In genomic region chr14:73732006-73732405, GRCh38 we compare ENCODE assay signal across 14 cellular contexts. TPM values are rescaled to one million over a fixed set of nuclear protein-coding genes. Genes with fewer than 3 reads are reported as not detected.
DNase-seq lines count a peak whose midpoint lies in the region; ATAC-seq and TF ChIP-seq lines count a peak whose summit lies in the region.
"Had no signal": no experiment of that assay in that cellular context is flagged by ENCODE, and none has a peak within 500 bp of the region (broad histone marks: within the 10 kb centered on the region; RNA-seq: fewer than 3 reads in every experiment).

No MANE protein-coding gene starts in this region.

- no peak for ATAC-seq in activated naive CD8-positive, alpha-beta T cell treated with anti-CD3 and anti-CD28 coated beads, Interleukin-2, amount 50 U/mL, for 24 hours
- ATAC-seq in WTC11 = no peak
- ATAC-seq in GM21786 (IDR thresholded peaks at IDR 0.05; ENCODE audit: unreplicated experiment) = no peak

- H3K9me3 Mint-ChIP-seq in activated naive CD8-positive, alpha-beta T cell (ENCODE audit: low read depth) = no peaks in the 10 kb centered on the region
- H3K9me3 Mint-ChIP-seq in activated naive CD8-positive, alpha-beta T cell treated with anti-CD3 and anti-CD28 coated beads, Interleukin-2, amount 50 U/mL, for 24 hours = no peaks in the 10 kb centered on the region
- H3K9me3 Mint-ChIP-seq in WTC11 = no peaks in the 10 kb centered on the region
- H3K9me3 Mint-ChIP-seq: activated T-helper 1 cell treated with anti-CD3 and anti-CD28 coated beads, Interleukin-12 subunit alpha, Interleukin-12 subunit beta, Interleukin-2, Interleukin-4 antibody, amounts not matched to agents 30 ng/mL and 10 ng/mL and 1 ng/mL, durations not matched to agents 14 hours and 24 hours and 36 hours; brain had no signal

- no peak for TF ChIP-seq POLR2A in transverse colon (IDR thresholded peaks at IDR 0.05)

- TF ChIP-seq CTCF in WTC11 (IDR thresholded peaks at IDR 0.05) (no peak), transverse colon (IDR thresholded peaks at IDR 0.05) (no peak)

- intact Hi-C loops in transverse colon (cut with DNase I; ENCODE audit: low total_unique reads) = no loop called here

- no peaks in the 10 kb centered on the region for H3K27me3 ChIP-seq in transverse colon

- no peaks in the 10 kb centered on the region for H3K27me3 Mint-ChIP-seq in activated naive CD8-positive, alpha-beta T cell
- H3K27me3 Mint-ChIP-seq in activated naive CD8-positive, alpha-beta T cell treated with anti-CD3 and anti-CD28 coated beads, Interleukin-2, amount 50 U/mL, for 24 hours = no peaks in the 10 kb centered on the region
- H3K27me3 Mint-ChIP-seq in WTC11 (ENCODE audit: low read depth) = no peaks in the 10 kb centered on the region
- H3K27me3 Mint-ChIP-seq: brain had no signal

- peak overlapping the region; percentile 78 to 89 (median 80) for H3K27ac ChIP-seq in transverse colon

- no peak overlapping the region for H3K4me3 Mint-ChIP-seq in activated naive CD8-positive, alpha-beta T cell
- no peak overlapping the region for H3K4me3 Mint-ChIP-seq in activated naive CD8-positive, alpha-beta T cell treated with anti-CD3 and anti-CD28 coated beads, Interleukin-2, amount 50 U/mL, for 24 hours
- H3K4me3 Mint-ChIP-seq in WTC11 = no peak overlapping the region
- H3K4me3 Mint-ChIP-seq: activated T-helper 1 cell treated with anti-CD3 and anti-CD28 coated beads, Interleukin-12 subunit alpha, Interleukin-12 subunit beta, Interleukin-2, Interleukin-4 antibody, amounts not matched to agents 30 ng/mL and 10 ng/mL and 1 ng/mL, durations not matched to agents 14 hours and 24 hours and 36 hours; brain had no signal

- peak overlapping the region; percentile 77 for H3K27ac Mint-ChIP-seq in activated naive CD8-positive, alpha-beta T cell
- H3K27ac Mint-ChIP-seq in activated naive CD8-positive, alpha-beta T cell treated with anti-CD3 and anti-CD28 coated beads, Interleukin-2, amount 50 U/mL, for 24 hours = no peak overlapping the region
- 0 out of 2 replicates have a peak overlapping the region, but pooled peaks have one; percentile 5 for H3K27ac Mint-ChIP-seq in WTC11
- H3K27ac Mint-ChIP-seq: activated T-helper 1 cell treated with anti-CD3 and anti-CD28 coated beads, Interleukin-12 subunit alpha, Interleukin-12 subunit beta, Interleukin-2, Interleukin-4 antibody, amounts not matched to agents 30 ng/mL and 10 ng/mL and 1 ng/mL, durations not matched to agents 14 hours and 24 hours and 36 hours had no signal

- CTCF ChIA-PET in WTC11 (lab: Charles Lee) = interaction anchor here (1.1 to 3.0 kb wide), 6 partner anchors 9 to 94 kb away, joined by 3 to 19 read pairs (median 6); a partner anchor contains a TSS

- peaks cover 23% of the 10 kb centered on the region for H3K4me1 Mint-ChIP-seq in activated naive CD8-positive, alpha-beta T cell (ENCODE audit: low read depth)
- peaks cover 19% of the 10 kb centered on the region for H3K4me1 Mint-ChIP-seq in activated naive CD8-positive, alpha-beta T cell treated with anti-CD3 and anti-CD28 coated beads, Interleukin-2, amount 50 U/mL, for 24 hours
- peaks cover 11% of the 10 kb centered on the region for H3K4me1 Mint-ChIP-seq in WTC11

- peaks cover 5% of the 10 kb centered on the region for H3K36me3 Mint-ChIP-seq in activated naive CD8-positive, alpha-beta T cell
- peaks cover 65% of the 10 kb centered on the region for H3K36me3 Mint-ChIP-seq in activated naive CD8-positive, alpha-beta T cell treated with anti-CD3 and anti-CD28 coated beads, Interleukin-2, amount 50 U/mL, for 24 hours (ENCODE audit: low read depth)
- H3K36me3 Mint-ChIP-seq in WTC11 = peaks cover 15% of the 10 kb centered on the region

- H3K9me3 ChIP-seq in transverse colon = no peaks in the 10 kb centered on the region

- TF ChIP-seq EP300 in transverse colon (IDR thresholded peaks at IDR 0.05; ENCODE audit: low read depth) = no peak

- POLR2A ChIA-PET in WTC11 (lab: Charles Lee) = no interaction called here

- H3K4me1 ChIP-seq in transverse colon = peaks cover 18 to 51% (median 34%) of the 10 kb centered on the region in 4 donors

- H3K36me3 ChIP-seq in transverse colon = peaks cover 0 to 36% (median 14%) of the 10 kb centered on the region in 4 donors

- DNase-seq in activated naive CD8-positive, alpha-beta T cell treated with anti-CD3 and anti-CD28 coated beads, Interleukin-2, amount 50 U/mL, for 24 hours = no peak
- DNase-seq in WTC11 (ENCODE audit: low spot score) = no peak
- peak; percentile 4 for DNase-seq in mesenteric fat pad (ENCODE audit: low spot score)
- DNase-seq in transverse colon = no peak
- no peak for DNase-seq in H4 (ENCODE audit: low spot score)
- no peak for DNase-seq in NCI-H2196 treated with DMSO at 0.1 percent for 48 hours (lab: John Stamatoyannopoulos, UW; ENCODE audit: unreplicated experiment)
- DNase-seq: activated CD4-positive, CD25-positive, alpha-beta regulatory T cell treated with anti-CD3 and anti-CD28 coated beads, Interleukin-2, amount 50 U/mL, for 72 hours; kidney; NCI-H82 had no signal

- WGBS in transverse colon (ENCODE audit: low coverage in 1 of 2), 2 donors = 83 to 89% methylated on average over 1 to 3 of the region's 3 CpGs

- in situ Hi-C loops in transverse colon (cut with MboI; ENCODE audit: low pct_ligation_motif_present in 1 of 4, low pct_unique_long_range_greater_than_20kb in 1 of 4, low sequenced_read_pairs in 3 of 4) = loop anchor here in 1 of 4 donors (10.0 kb wide), 1 partner anchor 93 kb away; no protein-coding TSS in a partner anchor

- no peak overlapping the region for H3K4me3 ChIP-seq in transverse colon
- H3K4me3 ChIP-seq: skin epidermis had no signal

TF ChIP-seq in WTC11, 78 proteins besides CTCF, POLR2A, EP300 and RAD21:
- TF ChIP-seq FOXK1 (CRISPR knock-in tag; IDR thresholded peaks at IDR 0.05) (no peak), MAX (CRISPR knock-in tag; IDR thresholded peaks at IDR 0.05) (no peak), E2F5 (CRISPR knock-in tag; IDR thresholded peaks at IDR 0.05) (no peak), AR (CRISPR knock-in tag; IDR thresholded peaks at IDR 0.05) (no peak)

RNA-seq across cellular contexts. Expression of gene PNMA1, which starts 17.8 kb away (rescaled TPM):
- total RNA-seq in WTC11 (2021) (46.0 to 50.2 TPM (median 49.6 TPM) in 3 replicates), mesenteric fat pad (49.3 TPM), transverse colon (10 to 100 TPM; 12.7 to 22.1 (median 12.7) TPM)
- total RNA-seq in H4 (2014; rRNA removed; shearing (Covaris generic)) = 12.9 and 14.0 TPM in 2 replicates
